Comparison of ENCODE assay signal across 14 cellular contexts in the genomic region with DNA sequence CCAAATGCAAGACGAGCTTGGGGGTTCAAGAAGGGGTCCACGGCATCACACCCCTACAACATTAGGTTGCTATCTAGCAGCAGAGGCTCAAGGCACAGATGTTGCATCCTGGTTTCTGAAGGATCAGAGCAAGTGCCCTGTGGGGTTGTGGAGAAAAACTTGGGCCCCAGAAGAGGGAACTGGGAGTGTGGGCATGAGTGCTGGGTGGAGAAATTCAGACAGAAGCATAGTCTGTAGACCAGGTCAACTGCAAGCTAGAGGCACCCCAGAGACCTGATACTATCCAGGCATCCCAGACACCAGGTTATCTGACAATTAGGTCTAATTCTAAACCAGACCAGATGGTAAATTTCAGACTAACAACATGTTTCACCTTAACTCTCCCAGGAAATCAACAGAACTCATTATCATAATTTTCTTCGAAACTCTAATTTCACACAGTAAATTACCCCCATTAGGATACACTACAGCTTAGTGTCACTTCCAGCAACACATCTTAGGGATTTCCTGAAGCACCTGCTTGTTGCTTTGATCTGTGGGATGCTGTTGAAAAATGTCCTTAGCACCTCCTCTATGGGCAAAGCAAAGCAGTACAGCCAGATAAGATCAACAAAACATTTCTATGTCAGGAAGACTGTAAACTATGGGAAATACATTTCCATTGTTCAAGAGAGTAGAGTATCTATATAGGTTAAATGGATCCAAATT.
DNase-seq lines count a peak whose midpoint lies in the region; ATAC-seq, FAIRE-seq and TF ChIP-seq lines count a peak whose summit lies in the region.
"Had no signal": no experiment of that assay in that cellular context is flagged by ENCODE, and none has a peak within 500 bp of the region (broad histone marks: within the 10 kb centered on the region; RNA-seq: fewer than 3 reads in every experiment).

No MANE protein-coding gene starts in this region.

- H4K20me1 ChIP-seq in HepG2 (ENCODE audit: insufficient read depth, low read length) (no peaks in the 10 kb centered on the region; the same call in 1 of the 2 replicates), SK-N-SH (ENCODE audit: insufficient read depth) (no peaks in the 10 kb centered on the region)

- H3K36me3 ChIP-seq in right lobe of liver = no peaks in the 10 kb centered on the region
- H3K36me3 ChIP-seq in HepG2 (replicated peaks in 1 of 2; ENCODE audit: control insufficient read depth in 1 of 2, insufficient read depth in 2 of 2, low read length in 2 of 2) = no peaks in the 10 kb centered on the region
- H3K36me3 ChIP-seq in SK-N-SH (replicated peaks in 1 of 2; ENCODE audit: control insufficient read depth in 1 of 2, insufficient read depth in 2 of 2, low read length in 1 of 2) = no peaks in the 10 kb centered on the region
- H3K36me3 ChIP-seq in upper lobe of right lung = no peaks in the 10 kb centered on the region
- H3K36me3 ChIP-seq: heart left ventricle had no signal

- H3K27me3 ChIP-seq in right lobe of liver (no peaks in the 10 kb centered on the region), HepG2 (ENCODE audit: control insufficient read depth in 1 of 2, insufficient read depth in 2 of 2, low read length in 2 of 2) (no peaks in the 10 kb centered on the region; a peak in 1 of 5 replicates), SK-N-SH (ENCODE audit: insufficient read depth) (no peaks in the 10 kb centered on the region), upper lobe of right lung (no peaks in the 10 kb centered on the region)
- H3K27me3 ChIP-seq: heart left ventricle had no signal

- no peaks in the 10 kb centered on the region for H3K9me3 Mint-ChIP-seq in endothelial cell (ENCODE audit: unreplicated experiment)

- POLR2A ChIA-PET in HepG2 (lab: Yijun Ruan, JAX) = no interaction called here
- POLR2A ChIA-PET in SK-N-SH (lab: Yijun Ruan, JAX) = no interaction called here

- peaks cover 70% of the 10 kb centered on the region for H3K4me1 Mint-ChIP-seq in endothelial cell (ENCODE audit: unreplicated experiment)

- no peak overlapping the region for H3K4me3 Mint-ChIP-seq in endothelial cell (ENCODE audit: unreplicated experiment)

- H3K79me2 ChIP-seq in HepG2 (ENCODE audit: insufficient read depth, low read length) (no peaks in the 10 kb centered on the region), SK-N-SH (ENCODE audit: insufficient read depth) (no peaks in the 10 kb centered on the region)

- H3K27ac Mint-ChIP-seq in endothelial cell (ENCODE audit: unreplicated experiment) = peak overlapping the region; percentile 32

- TF ChIP-seq POLR2A in right lobe of liver (IDR thresholded peaks at IDR 0.05) (no peak), HepG2 (IDR thresholded peaks at IDR 0.05; ENCODE audit: insufficient read depth in 1 of 2, low read depth in 2 of 2, low read length in 2 of 2) (no peak), erythroblast (IDR thresholded peaks at IDR 0.05; ENCODE audit: low read length) (no peak)

- no peaks in the 10 kb centered on the region for H3K9me3 ChIP-seq in right lobe of liver
- no peaks in the 10 kb centered on the region for H3K9me3 ChIP-seq in HepG2 (ENCODE audit: low read length)
- H3K9me3 ChIP-seq in SK-N-SH = no peaks in the 10 kb centered on the region
- H3K9me3 ChIP-seq in upper lobe of right lung = no peaks in the 10 kb centered on the region
- H3K9me3 ChIP-seq: heart left ventricle had no signal

- no peak overlapping the region for H3K4me2 ChIP-seq in HepG2 (ENCODE audit: low read depth, low read length)
- H3K4me2 ChIP-seq in SK-N-SH = no peak overlapping the region

- H3F3A ChIP-seq in SK-N-SH (replicated peaks; ENCODE audit: insufficient read depth) = no peaks in the 10 kb centered on the region

- H3K4me3 ChIP-seq in right lobe of liver (no peak overlapping the region), HepG2 (replicated peaks in 1 of 3; ENCODE audit: insufficient read depth in 1 of 3, low read depth in 2 of 3, low read length in 3 of 3) (no peak overlapping the region), SK-N-SH (ENCODE audit: low read depth in 2 of 2, low read length in 1 of 2) (no peak overlapping the region), upper lobe of right lung (no peak overlapping the region)

- H3K27me3 Mint-ChIP-seq in endothelial cell (ENCODE audit: unreplicated experiment) = peaks cover 10% of the 10 kb centered on the region

- CTCF ChIA-PET in HepG2 (lab: Yijun Ruan, JAX; ENCODE audit: low intra/inter-chr PET ratio, low total read pairs) (interaction anchor here (5.0 kb wide), 1 partner anchor 341 kb away, joined by 82 read pairs; no protein-coding TSS in a partner anchor), SK-N-SH (lab: Yijun Ruan, JAX) (interaction anchor here (0.6 to 25.0 kb wide), 8 partner anchors 10 to 355 kb away, joined by 3 to 597 read pairs (median 3); no protein-coding TSS in a partner anchor)

- BruUV-seq in HepG2 (replicated peaks; lab: Mats Ljungman, UMichigan) = no TSS peak

- H3K4me1 ChIP-seq in right lobe of liver = peaks cover 0 to 6% (median 0%) of the 10 kb centered on the region in 4 donors
- H3K4me1 ChIP-seq in HepG2 (ENCODE audit: insufficient read depth, low read length) = no peaks in the 10 kb centered on the region
- H3K4me1 ChIP-seq in SK-N-SH (ENCODE audit: control insufficient read depth in 1 of 2, insufficient read depth in 2 of 2, low read depth in 1 of 2, low read length in 1 of 2) = peaks cover 0 to 9% of the 10 kb centered on the region in 2 experiments; a peak in 2 of 4 replicates
- H3K4me1 ChIP-seq in upper lobe of right lung = peaks cover 8% of the 10 kb centered on the region

- 56% methylated on average over 1 of the region's 3 CpGs for WGBS in right lobe of liver (ENCODE audit: insufficient coverage, low coverage, low lambda C conversion rate, missing lambda C conversion rate)
- 11% methylated on average over 3 of the region's 3 CpGs for WGBS in HepG2 (ENCODE audit: low lambda C conversion rate)
- 27% methylated on average over 3 of the region's 3 CpGs for WGBS in SK-N-SH (ENCODE audit: low lambda C conversion rate)

- peaks cover 11% of the 10 kb centered on the region for H3K36me3 Mint-ChIP-seq in endothelial cell (ENCODE audit: low read depth, unreplicated experiment)

- in situ Hi-C loops in HepG2 (cut with HindIII; ENCODE audit: extremely low pct_ligation_motif_present, low pct_unique_long_range_greater_than_20kb) = loop anchor here (5.0 to 25.0 kb wide), 2 partner anchors 342 to 777 kb away; a partner anchor contains a TSS

- ATAC-seq in right lobe of liver (peak; percentile 13 to 38 (median 21)), HepG2 (no peak), upper lobe of right lung (peak; percentile 56), HG02588 (IDR thresholded peaks at IDR 0.05; ENCODE audit: unreplicated experiment) (no peak)
- ATAC-seq: left lobe of liver had no signal

- H3K9ac ChIP-seq in HepG2 (ENCODE audit: insufficient read depth, low read depth, low read length) (no peak overlapping the region), SK-N-SH (no peak overlapping the region)

- no peak for TF ChIP-seq RAD21 in HepG2 (CRISPR knock-in tag; IDR thresholded peaks at IDR 0.05)
- TF ChIP-seq RAD21 in SK-N-SH (IDR thresholded peaks at IDR 0.05; ENCODE audit: low read length) = peak; percentile 13; the same call in 1 of the 2 replicates

- intact Hi-C loops in right lobe of liver (cut with DNase I) = no loop called here
- intact Hi-C loops in HepG2 (cut with micrococcal nuclease; ENCODE audit: unreplicated experiment) = no loop called here
- intact Hi-C loops in upper lobe of right lung (cut with DNase I) = loop anchor here (5.0 kb wide), 1 partner anchor 332 kb away; no protein-coding TSS in a partner anchor

- H2AFZ ChIP-seq in HepG2 (ENCODE audit: low read length) (no peak overlapping the region), SK-N-SH (ENCODE audit: low read depth) (no peak overlapping the region)

- DNase-seq in right lobe of liver (no peak), HepG2 (ENCODE audit: low spot score) (no peak), SK-N-SH (peak; percentile 40), endothelial cell (ENCODE audit: low spot score) (no peak), upper lobe of right lung (no peak), iPS-NIHi7 (ENCODE audit: extremely low spot score) (no peak), erythroblast (lab: John Stamatoyannopoulos, UW) (no peak)
- DNase-seq: activated CD8-positive, alpha-beta memory T cell treated with anti-CD3 and anti-CD28 coated beads for 24 hours; heart left ventricle; NCI-H1105 had no signal

- TF ChIP-seq CTCF in right lobe of liver (IDR thresholded peaks at IDR 0.05) (no peak), HepG2 (CRISPR knock-in tag; IDR thresholded peaks at IDR 0.05) (no peak), SK-N-SH (IDR thresholded peaks at IDR 0.05) (no peak), endothelial cell (IDR thresholded peaks at IDR 0.05; ENCODE audit: unreplicated experiment) (no peak), upper lobe of right lung (IDR thresholded peaks at IDR 0.05) (no peak)

- no peak for TF ChIP-seq EP300 in HepG2 (IDR thresholded peaks at IDR 0.05; ENCODE audit: low read depth in 2 of 2, low read length in 2 of 2)
- TF ChIP-seq EP300 in HepG2 (CRISPR knock-in tag; IDR thresholded peaks at IDR 0.05; ENCODE audit: borderline replicate concordance) = no peak
- peak in 1 of 2 experiments; percentile 95; a peak in 2 of 4 replicates for TF ChIP-seq EP300 in SK-N-SH (IDR thresholded peaks at IDR 0.05; ENCODE audit: borderline replicate concordance in 1 of 2, low read depth in 1 of 2, low read length in 1 of 2)

- no peaks in the 10 kb centered on the region for H3K9me2 ChIP-seq in SK-N-SH

- no peak overlapping the region for H3K27ac ChIP-seq in right lobe of liver
- H3K27ac ChIP-seq in HepG2 (ENCODE audit: extremely low read length, insufficient read depth, low read length) = no peak overlapping the region
- H3K27ac ChIP-seq in SK-N-SH (ENCODE audit: low read depth in 2 of 2, low read length in 1 of 2) = peak overlapping the region in 1 of 2 experiments; percentile 76; a peak in 2 of 4 replicates
- H3K27ac ChIP-seq in upper lobe of right lung = peak overlapping the region; percentile 56

- no peak for FAIRE-seq in HepG2 (lab: Jason Lieb, UNC)
- FAIRE-seq: astrocyte, endothelial cell of umbilical vein had no signal

TF ChIP-seq in HepG2, 621 proteins besides CTCF, POLR2A, EP300 and RAD21 (continues in another document):
- no peak for TF ChIP-seq KDM4B (CRISPR knock-in tag; IDR thresholded peaks at IDR 0.05)

TF ChIP-seq in SK-N-SH, 30 proteins besides CTCF, POLR2A, EP300 and RAD21 (continues in another document):
- TF ChIP-seq RXRA (IDR thresholded peaks at IDR 0.05; ENCODE audit: borderline replicate concordance, low read depth) = no peak
- no peak for TF ChIP-seq FOSL2 (IDR thresholded peaks at IDR 0.05; ENCODE audit: borderline replicate concordance, low read depth)
- no peak for TF ChIP-seq TAF1 (IDR thresholded peaks at IDR 0.05; ENCODE audit: borderline replicate concordance, low read depth, low read length)
- no peak for TF ChIP-seq NFIC (IDR thresholded peaks at IDR 0.05; ENCODE audit: borderline replicate concordance)

Comparison
In these comparisons a context has a peak if more than half of its experiments do, and no peak if none do; other contexts are left out.
1. ATAC-seq: peak in right lobe of liver (4 of 4) and upper lobe of right lung (single experiment); none in HepG2 (single experiment) and HG02588 (single experiment).